2 cellular contexts compared by ENCODE assay signal in the genomic region with DNA sequence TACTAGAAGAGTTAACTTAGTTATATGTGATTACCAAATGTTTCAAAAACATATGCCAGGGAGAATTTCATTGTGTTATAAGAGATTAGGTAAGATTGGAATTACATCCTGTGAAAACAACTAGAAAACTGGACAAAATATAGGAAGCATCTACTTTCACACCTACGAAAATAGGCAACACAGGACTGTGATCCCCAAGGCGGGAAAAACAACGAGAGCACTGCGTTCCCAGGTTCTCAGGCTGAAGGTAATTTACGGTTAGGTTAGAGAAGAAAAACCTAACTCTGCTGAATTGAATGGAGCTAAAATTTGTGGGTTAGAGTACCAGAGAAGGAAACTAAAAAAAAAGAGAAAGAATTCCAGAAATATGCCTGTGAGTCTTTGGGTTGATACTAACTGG.
TF ChIP-seq lines count a peak whose summit lies in the region.

No MANE protein-coding gene starts in this region.

TF ChIP-seq in GM23338, 12 proteins besides CTCF, POLR2A, EP300 and RAD21 (continues in another document):
- TF ChIP-seq NANOG (IDR thresholded peaks at IDR 0.05; ENCODE audit: borderline replicate concordance) (no peak), EZH2phosphoT487 (IDR thresholded peaks at IDR 0.05; ENCODE audit: unreplicated experiment) (no peak), JUNB (IDR thresholded peaks at IDR 0.05; ENCODE audit: unreplicated experiment) (no peak), ZNF114 (CRISPR knock-in tag; IDR thresholded peaks at IDR 0.05) (no peak), POLR2AphosphoS5 (IDR thresholded peaks at IDR 0.05; ENCODE audit: low read depth) (no peak), EZH2 (IDR thresholded peaks at IDR 0.05; ENCODE audit: low read depth, unreplicated experiment) (no peak), STAT1 (IDR thresholded peaks at IDR 0.05; ENCODE audit: unreplicated experiment) (no peak), CREB1 (CRISPR knock-in tag; IDR thresholded peaks at IDR 0.05; ENCODE audit: low read depth) (no peak)
- TF ChIP-seq, protein P1, sequence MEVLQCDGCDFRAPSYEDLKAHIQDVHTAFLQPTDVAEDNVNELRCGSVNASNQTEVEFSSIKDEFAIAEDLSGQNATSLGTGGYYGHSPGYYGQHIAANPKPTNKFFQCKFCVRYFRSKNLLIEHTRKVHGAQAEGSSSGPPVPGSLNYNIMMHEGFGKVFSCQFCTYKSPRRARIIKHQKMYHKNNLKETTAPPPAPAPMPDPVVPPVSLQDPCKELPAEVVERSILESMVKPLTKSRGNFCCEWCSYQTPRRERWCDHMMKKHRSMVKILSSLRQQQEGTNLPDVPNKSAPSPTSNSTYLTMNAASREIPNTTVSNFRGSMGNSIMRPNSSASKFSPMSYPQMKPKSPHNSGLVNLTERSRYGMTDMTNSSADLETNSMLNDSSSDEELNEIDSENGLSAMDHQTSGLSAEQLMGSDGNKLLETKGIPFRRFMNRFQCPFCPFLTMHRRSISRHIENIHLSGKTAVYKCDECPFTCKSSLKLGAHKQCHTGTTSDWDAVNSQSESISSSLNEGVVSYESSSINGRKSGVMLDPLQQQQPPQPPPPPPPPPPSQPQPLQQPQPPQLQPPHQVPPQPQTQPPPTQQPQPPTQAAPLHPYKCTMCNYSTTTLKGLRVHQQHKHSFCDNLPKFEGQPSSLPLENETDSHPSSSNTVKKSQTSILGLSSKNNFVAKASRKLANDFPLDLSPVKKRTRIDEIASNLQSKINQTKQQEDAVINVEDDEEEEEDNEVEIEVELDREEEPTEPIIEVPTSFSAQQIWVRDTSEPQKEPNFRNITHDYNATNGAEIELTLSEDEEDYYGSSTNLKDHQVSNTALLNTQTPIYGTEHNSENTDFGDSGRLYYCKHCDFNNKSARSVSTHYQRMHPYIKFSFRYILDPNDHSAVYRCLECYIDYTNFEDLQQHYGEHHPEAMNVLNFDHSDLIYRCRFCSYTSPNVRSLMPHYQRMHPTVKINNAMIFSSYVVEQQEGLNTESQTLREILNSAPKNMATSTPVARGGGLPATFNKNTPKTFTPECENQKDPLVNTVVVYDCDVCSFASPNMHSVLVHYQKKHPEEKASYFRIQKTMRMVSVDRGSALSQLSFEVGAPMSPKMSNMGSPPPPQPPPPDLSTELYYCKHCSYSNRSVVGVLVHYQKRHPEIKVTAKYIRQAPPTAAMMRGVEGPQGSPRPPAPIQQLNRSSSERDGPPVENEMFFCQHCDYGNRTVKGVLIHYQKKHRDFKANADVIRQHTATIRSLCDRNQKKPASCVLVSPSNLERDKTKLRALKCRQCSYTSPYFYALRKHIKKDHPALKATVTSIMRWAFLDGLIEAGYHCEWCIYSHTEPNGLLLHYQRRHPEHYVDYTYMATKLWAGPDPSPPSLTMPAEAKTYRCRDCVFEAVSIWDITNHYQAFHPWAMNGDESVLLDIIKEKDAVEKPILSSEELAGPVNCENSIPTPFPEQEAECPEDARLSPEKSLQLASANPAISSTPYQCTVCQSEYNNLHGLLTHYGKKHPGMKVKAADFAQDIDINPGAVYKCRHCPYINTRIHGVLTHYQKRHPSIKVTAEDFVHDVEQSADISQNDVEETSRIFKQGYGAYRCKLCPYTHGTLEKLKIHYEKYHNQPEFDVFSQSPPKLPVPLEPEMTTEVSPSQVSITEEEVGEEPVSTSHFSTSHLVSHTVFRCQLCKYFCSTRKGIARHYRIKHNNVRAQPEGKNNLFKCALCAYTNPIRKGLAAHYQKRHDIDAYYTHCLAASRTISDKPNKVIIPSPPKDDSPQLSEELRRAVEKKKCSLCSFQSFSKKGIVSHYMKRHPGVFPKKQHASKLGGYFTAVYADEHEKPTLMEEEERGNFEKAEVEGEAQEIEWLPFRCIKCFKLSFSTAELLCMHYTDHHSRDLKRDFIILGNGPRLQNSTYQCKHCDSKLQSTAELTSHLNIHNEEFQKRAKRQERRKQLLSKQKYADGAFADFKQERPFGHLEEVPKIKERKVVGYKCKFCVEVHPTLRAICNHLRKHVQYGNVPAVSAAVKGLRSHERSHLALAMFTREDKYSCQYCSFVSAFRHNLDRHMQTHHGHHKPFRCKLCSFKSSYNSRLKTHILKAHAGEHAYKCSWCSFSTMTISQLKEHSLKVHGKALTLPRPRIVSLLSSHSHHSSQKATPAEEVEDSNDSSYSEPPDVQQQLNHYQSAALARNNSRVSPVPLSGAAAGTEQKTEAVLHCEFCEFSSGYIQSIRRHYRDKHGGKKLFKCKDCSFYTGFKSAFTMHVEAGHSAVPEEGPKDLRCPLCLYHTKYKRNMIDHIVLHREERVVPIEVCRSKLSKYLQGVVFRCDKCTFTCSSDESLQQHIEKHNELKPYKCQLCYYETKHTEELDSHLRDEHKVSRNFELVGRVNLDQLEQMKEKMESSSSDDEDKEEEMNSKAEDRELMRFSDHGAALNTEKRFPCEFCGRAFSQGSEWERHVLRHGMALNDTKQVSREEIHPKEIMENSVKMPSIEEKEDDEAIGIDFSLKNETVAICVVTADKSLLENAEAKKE (CRISPR knock-in tag; IDR thresholded peaks at IDR 0.05): no peak
- TF ChIP-seq, protein P2, sequence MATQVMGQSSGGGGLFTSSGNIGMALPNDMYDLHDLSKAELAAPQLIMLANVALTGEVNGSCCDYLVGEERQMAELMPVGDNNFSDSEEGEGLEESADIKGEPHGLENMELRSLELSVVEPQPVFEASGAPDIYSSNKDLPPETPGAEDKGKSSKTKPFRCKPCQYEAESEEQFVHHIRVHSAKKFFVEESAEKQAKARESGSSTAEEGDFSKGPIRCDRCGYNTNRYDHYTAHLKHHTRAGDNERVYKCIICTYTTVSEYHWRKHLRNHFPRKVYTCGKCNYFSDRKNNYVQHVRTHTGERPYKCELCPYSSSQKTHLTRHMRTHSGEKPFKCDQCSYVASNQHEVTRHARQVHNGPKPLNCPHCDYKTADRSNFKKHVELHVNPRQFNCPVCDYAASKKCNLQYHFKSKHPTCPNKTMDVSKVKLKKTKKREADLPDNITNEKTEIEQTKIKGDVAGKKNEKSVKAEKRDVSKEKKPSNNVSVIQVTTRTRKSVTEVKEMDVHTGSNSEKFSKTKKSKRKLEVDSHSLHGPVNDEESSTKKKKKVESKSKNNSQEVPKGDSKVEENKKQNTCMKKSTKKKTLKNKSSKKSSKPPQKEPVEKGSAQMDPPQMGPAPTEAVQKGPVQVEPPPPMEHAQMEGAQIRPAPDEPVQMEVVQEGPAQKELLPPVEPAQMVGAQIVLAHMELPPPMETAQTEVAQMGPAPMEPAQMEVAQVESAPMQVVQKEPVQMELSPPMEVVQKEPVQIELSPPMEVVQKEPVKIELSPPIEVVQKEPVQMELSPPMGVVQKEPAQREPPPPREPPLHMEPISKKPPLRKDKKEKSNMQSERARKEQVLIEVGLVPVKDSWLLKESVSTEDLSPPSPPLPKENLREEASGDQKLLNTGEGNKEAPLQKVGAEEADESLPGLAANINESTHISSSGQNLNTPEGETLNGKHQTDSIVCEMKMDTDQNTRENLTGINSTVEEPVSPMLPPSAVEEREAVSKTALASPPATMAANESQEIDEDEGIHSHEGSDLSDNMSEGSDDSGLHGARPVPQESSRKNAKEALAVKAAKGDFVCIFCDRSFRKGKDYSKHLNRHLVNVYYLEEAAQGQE (IDR thresholded peaks at IDR 0.05; ENCODE audit: unreplicated experiment): no peak

TF ChIP-seq in H1, 55 proteins besides CTCF, POLR2A, EP300 and RAD21:
- TF ChIP-seq SIN3A (conservative IDR thresholded peaks at IDR 0.05 in 1 of 2, IDR thresholded peaks at IDR 0.05 in 1 of 2; ENCODE audit: low read depth in 1 of 2, low read length in 2 of 2): no peak
- TF ChIP-seq, protein P3, sequence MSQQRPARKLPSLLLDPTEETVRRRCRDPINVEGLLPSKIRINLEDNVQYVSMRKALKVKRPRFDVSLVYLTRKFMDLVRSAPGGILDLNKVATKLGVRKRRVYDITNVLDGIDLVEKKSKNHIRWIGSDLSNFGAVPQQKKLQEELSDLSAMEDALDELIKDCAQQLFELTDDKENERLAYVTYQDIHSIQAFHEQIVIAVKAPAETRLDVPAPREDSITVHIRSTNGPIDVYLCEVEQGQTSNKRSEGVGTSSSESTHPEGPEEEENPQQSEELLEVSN (IDR thresholded peaks at IDR 0.05): 0 out of 2 replicates have a peak, but pooled peaks have one; percentile 25
